Comparison of ENCODE assay signal across 13 cellular contexts in genomic region chrX:111914398-111915092, GRCh38. TPM values are rescaled to one million over a fixed set of nuclear protein-coding genes. Genes with fewer than 3 reads are reported as not detected.
A peak's percentile ranks its signal among the peaks of the same experiment; 100 is the strongest.
DNase-seq lines count a peak whose midpoint lies in the region; ATAC-seq and FAIRE-seq lines count a peak whose summit lies in the region.
"Had no signal": no experiment of that assay in that cellular context is flagged by ENCODE, and none has a peak within 500 bp of the region (broad histone marks: within the 10 kb centered on the region; RNA-seq: fewer than 3 reads in every experiment).

No MANE protein-coding gene starts in this region.

- no peaks in the 10 kb centered on the region for H3K27me3 ChIP-seq in effector memory CD4-positive, alpha-beta T cell (replicated peaks; ENCODE audit: control insufficient read depth, insufficient read depth, low read length, poor library complexity, severe bottlenecking)
- H3K27me3 ChIP-seq: uterus had no signal

- no peaks in the 10 kb centered on the region for H3K9me3 ChIP-seq in effector memory CD4-positive, alpha-beta T cell (ENCODE audit: control insufficient read depth, low read length)
- H3K9me3 ChIP-seq: uterus had no signal

- DNase-seq in AG20443 (ENCODE audit: low spot score): peak; percentile 6
- peak; percentile 81 for DNase-seq in HT-29 (ENCODE audit: low spot score)
- DNase-seq in RKO (ENCODE audit: low spot score): peak; percentile 1
- no peak for DNase-seq in COLO829 (ENCODE audit: low spot score)
- DNase-seq in NCI-H345 (lab: John Stamatoyannopoulos, UW): no peak
- DNase-seq in effector memory CD4-positive, alpha-beta T cell: no peak
- DNase-seq: left ventricle myocardium superior, NCI-H2227 treated with DMSO at 0.1 percent for 48 hours, nucleus accumbens, uterus had no signal

- peak; percentile 92 for FAIRE-seq in islet of Langerhans (lab: Jason Lieb, UNC)
- FAIRE-seq: astrocyte had no signal

- H3K4me1 ChIP-seq in effector memory CD4-positive, alpha-beta T cell (ENCODE audit: control insufficient read depth, insufficient read depth, low read length, poor library complexity, severe bottlenecking): no peaks in the 10 kb centered on the region
- H3K4me1 ChIP-seq: uterus had no signal

- H3K27ac ChIP-seq in effector memory CD4-positive, alpha-beta T cell (ENCODE audit: insufficient read depth, low read length, poor library complexity, severe bottlenecking): no peak overlapping the region
- H3K27ac ChIP-seq: uterus had no signal

- no peaks in the 10 kb centered on the region for H3K36me3 ChIP-seq in effector memory CD4-positive, alpha-beta T cell (ENCODE audit: control insufficient read depth, insufficient read depth, low read length)
- H3K36me3 ChIP-seq: uterus had no signal

- no peak overlapping the region for H3K4me3 ChIP-seq in effector memory CD4-positive, alpha-beta T cell (ENCODE audit: insufficient read depth, low read depth, low read length, poor library complexity, severe bottlenecking)
- H3K4me3 ChIP-seq: uterus had no signal

- no peak for ATAC-seq in GM19455 (IDR thresholded peaks at IDR 0.05; ENCODE audit: unreplicated experiment)
- ATAC-seq: left ventricle myocardium superior had no signal

RNA-seq across cellular contexts. Expression of gene TRPC5OS, which starts 38.6 kb away (rescaled TPM):
- total RNA-seq in HT-29 (2014; rRNA removed; shearing (Covaris generic)): not detected in 2 replicates
- total RNA-seq: astrocyte, left ventricle myocardium superior, uterus had no signal

Comparison
In these comparisons a context has a peak if more than half of its experiments do, and no peak if none do; other contexts are left out.
1. DNase-seq: peak in AG20443 (single experiment), HT-29 (single experiment) and RKO (single experiment); none in COLO829 (single experiment), NCI-H345 (single experiment) and effector memory CD4-positive, alpha-beta T cell (0 of 3).